24 cellular contexts compared by ENCODE assay signal in the genomic region with DNA sequence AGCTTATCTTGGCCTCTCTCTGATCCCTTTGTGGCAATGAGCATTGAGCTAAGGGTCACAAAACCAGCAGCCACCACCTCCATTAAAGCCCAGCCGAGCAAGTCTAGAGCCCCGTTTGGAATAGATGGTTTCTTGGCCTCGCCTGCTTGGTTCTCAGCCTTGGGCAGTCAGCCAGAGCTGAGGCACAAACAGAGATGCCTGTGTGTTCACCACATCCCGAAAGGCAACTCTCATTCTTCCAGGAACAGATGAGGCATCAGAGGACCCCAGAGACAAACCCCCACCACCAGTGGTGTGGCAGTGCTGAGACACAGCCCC.
DNase-seq lines count a peak whose midpoint lies in the region; ATAC-seq and TF ChIP-seq lines count a peak whose summit lies in the region.
"Had no signal": no experiment of that assay in that cellular context is flagged by ENCODE, and none has a peak within 500 bp of the region (broad histone marks: within the 10 kb centered on the region; RNA-seq: fewer than 3 reads in every experiment).

No MANE protein-coding gene starts in this region.

- no peak overlapping the region for H3K4me3 ChIP-seq in left ventricle myocardium inferior
- no peak overlapping the region for H3K4me3 ChIP-seq in dorsolateral prefrontal cortex
- H3K4me3 ChIP-seq: A549, gastroesophageal sphincter had no signal

- in situ Hi-C loops in GM13977 (cut with MboI; ENCODE audit: low pct_unique_long_range_greater_than_20kb, low sequenced_read_pairs, unreplicated experiment), result no loop called here

- H3K4me1 ChIP-seq in left ventricle myocardium inferior, result no peaks in the 10 kb centered on the region
- H3K4me1 ChIP-seq: A549 had no signal

- no peak for TF ChIP-seq CTCF in left ventricle myocardium inferior (IDR thresholded peaks at IDR 0.05; ENCODE audit: borderline replicate concordance)
- no peak for TF ChIP-seq CTCF in dorsolateral prefrontal cortex (IDR thresholded peaks at IDR 0.05 in 54 of 56, conservative IDR thresholded peaks at IDR 0.05 in 2 of 56; ENCODE audit: low read depth in 1 of 56, partially characterized antibody in 56 of 56)
- TF ChIP-seq CTCF in chondrocyte (IDR thresholded peaks at IDR 0.05), result no peak
- TF ChIP-seq CTCF in GM13977 (IDR thresholded peaks at IDR 0.05; ENCODE audit: extremely low read depth, insufficient read depth, missing control alignments), result no peak

- H3K27ac ChIP-seq in left ventricle myocardium inferior (replicated peaks) (no peak overlapping the region), dorsolateral prefrontal cortex (peak overlapping the region in 1 of 59 donors; percentile 32)
- H3K27ac ChIP-seq: A549, gastroesophageal sphincter, KMS-11, VCaP had no signal

- ATAC-seq in activated T-helper 17 cell treated with anti-CD3 and anti-CD28 coated beads, Interleukin-2, amount 50 U/mL, for 72 hours (replicated peaks), result no peak
- ATAC-seq: A549; gastroesophageal sphincter; stimulated activated effector memory CD8-positive, alpha-beta T cell treated with anti-CD3 and anti-CD28 coated beads, Interleukin-12 subunit alpha, Interleukin-12 subunit beta, amount 100 ng/mL, for 72 hours had no signal

- H3K36me3 Mint-ChIP-seq in chondrocyte (ENCODE audit: low read depth), result no peaks in the 10 kb centered on the region
- no peaks in the 10 kb centered on the region for H3K36me3 Mint-ChIP-seq in activated T-helper 17 cell treated with anti-CD3 and anti-CD28 coated beads, Interleukin-2, amount 50 U/mL, for 72 hours (ENCODE audit: low read depth)
- H3K36me3 Mint-ChIP-seq: activated naive CD8-positive, alpha-beta T cell treated with anti-CD3 and anti-CD28 coated beads for 36 hours; stimulated activated effector memory CD8-positive, alpha-beta T cell treated with anti-CD3 and anti-CD28 coated beads, Interleukin-12 subunit alpha, Interleukin-12 subunit beta, amount 100 ng/mL, for 72 hours had no signal

- H3K9me3 ChIP-seq in left ventricle myocardium inferior (replicated peaks), result no peaks in the 10 kb centered on the region
- H3K9me3 ChIP-seq: A549, gastroesophageal sphincter had no signal

- H3K4me1 Mint-ChIP-seq in chondrocyte (ENCODE audit: low read depth), result peaks cover 2% of the 10 kb centered on the region
- H3K4me1 Mint-ChIP-seq in activated T-helper 17 cell treated with anti-CD3 and anti-CD28 coated beads, Interleukin-2, amount 50 U/mL, for 72 hours, result no peaks in the 10 kb centered on the region
- H3K4me1 Mint-ChIP-seq: central memory CD8-positive, alpha-beta T cell; stimulated activated effector memory CD8-positive, alpha-beta T cell treated with anti-CD3 and anti-CD28 coated beads, Interleukin-12 subunit alpha, Interleukin-12 subunit beta, amount 100 ng/mL, for 72 hours had no signal

- H3K27me3 Mint-ChIP-seq in chondrocyte (ENCODE audit: low read depth), result peaks cover 6% of the 10 kb centered on the region
- peaks cover 17% of the 10 kb centered on the region for H3K27me3 Mint-ChIP-seq in activated T-helper 17 cell treated with anti-CD3 and anti-CD28 coated beads, Interleukin-2, amount 50 U/mL, for 72 hours
- H3K27me3 Mint-ChIP-seq: activated naive CD8-positive, alpha-beta T cell treated with anti-CD3 and anti-CD28 coated beads for 36 hours had no signal

- H3K4me3 Mint-ChIP-seq in chondrocyte (ENCODE audit: unreplicated experiment), result no peak overlapping the region
- no peak overlapping the region for H3K4me3 Mint-ChIP-seq in activated T-helper 17 cell treated with anti-CD3 and anti-CD28 coated beads, Interleukin-2, amount 50 U/mL, for 72 hours
- H3K4me3 Mint-ChIP-seq: activated naive CD8-positive, alpha-beta T cell treated with anti-CD3 and anti-CD28 coated beads for 36 hours; central memory CD8-positive, alpha-beta T cell; HFFc6; stimulated activated effector memory CD8-positive, alpha-beta T cell treated with anti-CD3 and anti-CD28 coated beads, Interleukin-12 subunit alpha, Interleukin-12 subunit beta, amount 100 ng/mL, for 72 hours; T-helper 1 cell treated with Interleukin-12 subunit alpha and Interleukin-12 subunit beta and Interleukin-4 antibody, amounts not matched to agents 30 μg/mL and 1 μg/mL, for 36 hours had no signal

- DNase-seq in cardiac septum (ENCODE audit: low spot score), result peak; percentile 67
- no peak for DNase-seq in left ventricle myocardium inferior
- peak in 7 of 10 donors; percentile 42 to 65 (median 53) for DNase-seq in dorsolateral prefrontal cortex
- peak; percentile 56 for DNase-seq in myocyte (ENCODE audit: low read depth)
- peak; percentile 46 for DNase-seq in ureter (ENCODE audit: low spot score)
- no peak for DNase-seq in chondrocyte (ENCODE audit: low spot score)
- no peak for DNase-seq in GM13977 (ENCODE audit: low spot score)
- DNase-seq: activated CD4-positive, alpha-beta T cell treated with anti-CD3 and anti-CD28 coated beads, Interleukin-2, amount 50 U/mL, for 48 hours; activated naive CD8-positive, alpha-beta T cell treated with anti-CD3 and anti-CD28 coated beads for 36 hours; activated T-cell treated with anti-CD3 and anti-CD28 coated beads, Interleukin-2, amount 50 U/mL, for 48 hours; HFFc6; NCI-H1092; NCI-H2081 treated with DMSO at 0.1 percent for 48 hours; NCI-H526; SIG-M5; trophoblast cell had no signal

- no peaks in the 10 kb centered on the region for H3K36me3 ChIP-seq in left ventricle myocardium inferior
- H3K36me3 ChIP-seq: gastroesophageal sphincter had no signal

- intact Hi-C loops in cardiac septum (cut with DNase I) (no loop called here), left ventricle myocardium inferior (cut with micrococcal nuclease) (no loop called here), dorsolateral prefrontal cortex (cut with DNase I) (no loop called here)

- no peak overlapping the region for H3K27ac Mint-ChIP-seq in chondrocyte (ENCODE audit: unreplicated experiment)
- no peak overlapping the region for H3K27ac Mint-ChIP-seq in activated T-helper 17 cell treated with anti-CD3 and anti-CD28 coated beads, Interleukin-2, amount 50 U/mL, for 72 hours
- H3K27ac Mint-ChIP-seq: activated naive CD8-positive, alpha-beta T cell treated with anti-CD3 and anti-CD28 coated beads for 36 hours; HFFc6; stimulated activated effector memory CD8-positive, alpha-beta T cell treated with anti-CD3 and anti-CD28 coated beads, Interleukin-12 subunit alpha, Interleukin-12 subunit beta, amount 100 ng/mL, for 72 hours; T-helper 1 cell treated with Interleukin-12 subunit alpha and Interleukin-12 subunit beta and Interleukin-4 antibody, amounts not matched to agents 30 μg/mL and 1 μg/mL, for 36 hours had no signal

- no peaks in the 10 kb centered on the region for H3K9me3 Mint-ChIP-seq in chondrocyte (ENCODE audit: low read depth)
- H3K9me3 Mint-ChIP-seq in activated T-helper 17 cell treated with anti-CD3 and anti-CD28 coated beads, Interleukin-2, amount 50 U/mL, for 72 hours, result no peaks in the 10 kb centered on the region
- H3K9me3 Mint-ChIP-seq: activated naive CD8-positive, alpha-beta T cell treated with anti-CD3 and anti-CD28 coated beads for 36 hours; central memory CD8-positive, alpha-beta T cell; HFFc6; stimulated activated effector memory CD8-positive, alpha-beta T cell treated with anti-CD3 and anti-CD28 coated beads, Interleukin-12 subunit alpha, Interleukin-12 subunit beta, amount 100 ng/mL, for 72 hours; T-helper 1 cell treated with Interleukin-12 subunit alpha and Interleukin-12 subunit beta and Interleukin-4 antibody, amounts not matched to agents 30 μg/mL and 1 μg/mL, for 36 hours had no signal

- H3K27me3 ChIP-seq in left ventricle myocardium inferior (ENCODE audit: low read depth) (no peaks in the 10 kb centered on the region), dorsolateral prefrontal cortex (no peaks in the 10 kb centered on the region)
- H3K27me3 ChIP-seq: gastroesophageal sphincter had no signal

Comparison
In these comparisons a context has a peak if more than half of its experiments do, and no peak if none do; other contexts are left out.
1. DNase-seq: peak in cardiac septum (single experiment), dorsolateral prefrontal cortex (7 of 10), myocyte (single experiment) and ureter (single experiment); none in left ventricle myocardium inferior (single experiment), chondrocyte (single experiment) and GM13977 (single experiment).